ENCODE assay signal across 14 cellular contexts in genomic region chr20:41170386-41171105, GRCh38. TPM values are rescaled to one million over a fixed set of nuclear protein-coding genes. Genes with fewer than 3 reads are reported as not detected.
A peak's percentile ranks its signal among the peaks of the same experiment; 100 is the strongest.
DNase-seq lines count a peak whose midpoint lies in the region; ATAC-seq and TF ChIP-seq lines count a peak whose summit lies in the region.
"Had no signal": no experiment of that assay in that cellular context is flagged by ENCODE, and none has a peak within 500 bp of the region (broad histone marks: within the 10 kb centered on the region; RNA-seq: fewer than 3 reads in every experiment).

No MANE protein-coding gene starts in this region.

- H3K9me2 ChIP-seq in GM23338 (ENCODE audit: insufficient read depth): no peaks in the 10 kb centered on the region

- POLR2A ChIA-PET in CD8-positive, alpha-beta T cell (lab: Charles Lee): interaction anchor here (1.1 to 3.3 kb wide), 3 partner anchors 13 to 35 kb away, joined by 3 to 16 read pairs (median 3); no protein-coding TSS in a partner anchor

- H3F3A ChIP-seq in GM23338 (replicated peaks; ENCODE audit: low read depth): peaks cover 6% of the 10 kb centered on the region; the same call in 1 of the 2 replicates

- no peak for TF ChIP-seq CTCF in CD8-positive, alpha-beta T cell (IDR thresholded peaks at IDR 0.05)
- TF ChIP-seq CTCF in osteoblast (IDR thresholded peaks at IDR 0.05; ENCODE audit: extremely low read depth, low read depth, low read length): no peak
- no peak for TF ChIP-seq CTCF in GM23338 (conservative IDR thresholded peaks at IDR 0.05; ENCODE audit: low read depth in 2 of 2)

- H3K27me3 Mint-ChIP-seq in CD8-positive, alpha-beta T cell (ENCODE audit: low read depth): no peaks in the 10 kb centered on the region
- H3K27me3 Mint-ChIP-seq in T-helper 17 cell (no peaks in the 10 kb centered on the region), GM23338 (ENCODE audit: insufficient read depth, low read depth, poor library complexity) (peaks cover 15% of the 10 kb centered on the region)
- no peaks in the 10 kb centered on the region for H3K27me3 Mint-ChIP-seq in central memory CD8-positive, alpha-beta T cell
- H3K27me3 Mint-ChIP-seq in stimulated activated memory B cell treated with anti-CD40 and anti-IgM and Interleukin-4, amounts not matched to agents 10 μg/mL and 1 μg/mL and 100 μg/mL, for 72 hours: no peaks in the 10 kb centered on the region

- peaks cover 4% of the 10 kb centered on the region for H3K79me2 ChIP-seq in osteoblast (ENCODE audit: insufficient read depth, low read length)
- no peaks in the 10 kb centered on the region for H3K79me2 ChIP-seq in GM23338 (replicated peaks; ENCODE audit: insufficient read depth)

- H3K4me2 ChIP-seq in osteoblast (ENCODE audit: insufficient read depth, low read length) (no peak overlapping the region), GM23338 (no peak overlapping the region)

- peaks cover 91% of the 10 kb centered on the region for H3K36me3 ChIP-seq in CD8-positive, alpha-beta T cell (ENCODE audit: insufficient read depth, low read length)
- H3K36me3 ChIP-seq in osteoblast (ENCODE audit: insufficient read depth, low read length) (peaks cover 78% of the 10 kb centered on the region), SJCRH30 (peaks cover 91% of the 10 kb centered on the region), GM23338 (ENCODE audit: insufficient read depth) (peaks cover 30% of the 10 kb centered on the region)

- ATAC-seq in CD8-positive, alpha-beta T cell: no peak
- ATAC-seq in T-helper 17 cell (no peak), GM23338 (no peak)
- ATAC-seq in central memory CD8-positive, alpha-beta T cell (replicated peaks; ENCODE audit: extremely low read depth, poor library complexity, severe bottlenecking): no peak
- no peak for ATAC-seq in stimulated activated memory B cell treated with anti-CD40 and anti-IgM and Interleukin-4, amounts not matched to agents 10 μg/mL and 1 μg/mL and 100 μg/mL, for 72 hours
- ATAC-seq: left colon had no signal

- intact Hi-C loops in CD8-positive, alpha-beta T cell (cut with DNase I, micrococcal nuclease): loop anchor here in 1 of 2 experiments (5.0 kb wide), 1 partner anchor 33 kb away; the partner anchor contains the start of gene PLCG1

- peaks cover 42% of the 10 kb centered on the region for H3K4me1 ChIP-seq in CD8-positive, alpha-beta T cell (ENCODE audit: insufficient read depth, low read length)
- H3K4me1 ChIP-seq in osteoblast (ENCODE audit: insufficient read depth, low read length) (no peaks in the 10 kb centered on the region), SJCRH30 (no peaks in the 10 kb centered on the region), GM23338 (ENCODE audit: insufficient read depth) (no peaks in the 10 kb centered on the region)

- H3K4me1 Mint-ChIP-seq in CD8-positive, alpha-beta T cell (ENCODE audit: low read depth): peaks cover 50% of the 10 kb centered on the region
- H3K4me1 Mint-ChIP-seq in T-helper 17 cell: peaks cover 23% of the 10 kb centered on the region
- peaks cover 31% of the 10 kb centered on the region for H3K4me1 Mint-ChIP-seq in central memory CD8-positive, alpha-beta T cell
- no peaks in the 10 kb centered on the region; the same call in 2 of the 3 replicates for H3K4me1 Mint-ChIP-seq in GM23338
- peaks cover 16% of the 10 kb centered on the region for H3K4me1 Mint-ChIP-seq in stimulated activated memory B cell treated with anti-CD40 and anti-IgM and Interleukin-4, amounts not matched to agents 10 μg/mL and 1 μg/mL and 100 μg/mL, for 72 hours

- peaks cover 95% of the 10 kb centered on the region for H3K36me3 Mint-ChIP-seq in CD8-positive, alpha-beta T cell
- peaks cover 14% of the 10 kb centered on the region for H3K36me3 Mint-ChIP-seq in T-helper 17 cell (ENCODE audit: low read depth)
- peaks cover 56% of the 10 kb centered on the region for H3K36me3 Mint-ChIP-seq in central memory CD8-positive, alpha-beta T cell (ENCODE audit: insufficient read depth)
- peaks cover 93% of the 10 kb centered on the region for H3K36me3 Mint-ChIP-seq in GM23338 (ENCODE audit: low read depth)
- peaks cover 64% of the 10 kb centered on the region for H3K36me3 Mint-ChIP-seq in stimulated activated memory B cell treated with anti-CD40 and anti-IgM and Interleukin-4, amounts not matched to agents 10 μg/mL and 1 μg/mL and 100 μg/mL, for 72 hours

- H2AFZ ChIP-seq in osteoblast (ENCODE audit: low read length): no peak overlapping the region
- no peak overlapping the region for H2AFZ ChIP-seq in GM23338

- H3K4me3 Mint-ChIP-seq in CD8-positive, alpha-beta T cell: no peak overlapping the region
- no peak overlapping the region for H3K4me3 Mint-ChIP-seq in T-helper 17 cell
- no peak overlapping the region for H3K4me3 Mint-ChIP-seq in central memory CD8-positive, alpha-beta T cell
- H3K4me3 Mint-ChIP-seq in GM23338: no peak overlapping the region
- no peak overlapping the region for H3K4me3 Mint-ChIP-seq in stimulated activated memory B cell treated with anti-CD40 and anti-IgM and Interleukin-4, amounts not matched to agents 10 μg/mL and 1 μg/mL and 100 μg/mL, for 72 hours

- peaks cover 9% of the 10 kb centered on the region for H4K20me1 ChIP-seq in osteoblast (ENCODE audit: insufficient read depth, low read length)
- H4K20me1 ChIP-seq in GM23338 (replicated peaks; ENCODE audit: insufficient read depth): peaks cover 4% of the 10 kb centered on the region

- no peak overlapping the region for H3K4me3 ChIP-seq in CD8-positive, alpha-beta T cell (ENCODE audit: low read depth, low read length)
- H3K4me3 ChIP-seq in osteoblast (ENCODE audit: insufficient read depth, low read length) (no peak overlapping the region), SJCRH30 (no peak overlapping the region), GM23338 (no peak overlapping the region)
- H3K4me3 ChIP-seq: cardiac muscle cell had no signal

- H3K27me3 ChIP-seq in CD8-positive, alpha-beta T cell (ENCODE audit: insufficient read depth, low read length): no peaks in the 10 kb centered on the region
- no peaks in the 10 kb centered on the region for H3K27me3 ChIP-seq in osteoblast (ENCODE audit: insufficient read depth, low read length)
- no peaks in the 10 kb centered on the region for H3K27me3 ChIP-seq in SJCRH30
- no peaks in the 10 kb centered on the region for H3K27me3 ChIP-seq in GM23338 (ENCODE audit: insufficient read depth)
- H3K27me3 ChIP-seq: cardiac muscle cell had no signal

- no peaks in the 10 kb centered on the region for H3K9me3 ChIP-seq in CD8-positive, alpha-beta T cell (ENCODE audit: low read length)
- H3K9me3 ChIP-seq in T-helper 17 cell (ENCODE audit: control insufficient read depth, low read length, poor library complexity, severe bottlenecking): no peaks in the 10 kb centered on the region
- H3K9me3 ChIP-seq in osteoblast (ENCODE audit: low read depth, low read length): no peaks in the 10 kb centered on the region
- no peaks in the 10 kb centered on the region for H3K9me3 ChIP-seq in SJCRH30 (replicated peaks)

- peak in 2 of 7 experiments; percentile 1 to 44 for DNase-seq in CD8-positive, alpha-beta T cell
- peak in 1 of 3 donors; percentile 4 for DNase-seq in T-helper 17 cell
- DNase-seq in central memory CD8-positive, alpha-beta T cell (ENCODE audit: low spot score in 2 of 2): no peak
- peak; percentile 39 for DNase-seq in osteoblast (ENCODE audit: insufficient read length, low spot score, missing footprints)
- DNase-seq in SJCRH30: no peak
- DNase-seq in DMS53 treated with DMSO at 0.1 percent for 48 hours (lab: John Stamatoyannopoulos, UW; ENCODE audit: unreplicated experiment): no peak
- DNase-seq in GM23338 (ENCODE audit: low spot score): no peak
- DNase-seq: activated CD4-positive, alpha-beta T cell treated with anti-CD3 and anti-CD28 coated beads, Interleukin-2, amount 50 U/mL, for 1 hour; foreskin melanocyte; NCI-H1417 treated with DMSO at 0.1 percent for 48 hours; NCI-H774 had no signal

- CTCF ChIA-PET in CD8-positive, alpha-beta T cell (lab: Charles Lee): interaction anchor here (1.1 to 8.2 kb wide), 5 partner anchors 14 to 170 kb away, joined by 3 to 94 read pairs (median 58); partner anchors contain the start of gene LPIN3

- peak overlapping the region; percentile 20 for H3K27ac ChIP-seq in CD8-positive, alpha-beta T cell (ENCODE audit: low read depth, low read length)
- H3K27ac ChIP-seq in osteoblast (ENCODE audit: low read depth, low read length) (no peak overlapping the region), SJCRH30 (no peak overlapping the region), GM23338 (ENCODE audit: low read depth) (no peak overlapping the region)
- H3K27ac ChIP-seq: cardiac muscle cell had no signal

- peak overlapping the region; percentile 89 for H3K27ac Mint-ChIP-seq in CD8-positive, alpha-beta T cell
- H3K27ac Mint-ChIP-seq in T-helper 17 cell (peak overlapping the region; percentile 81), GM23338 (no peak overlapping the region)
- peak overlapping the region; percentile 45 for H3K27ac Mint-ChIP-seq in central memory CD8-positive, alpha-beta T cell (ENCODE audit: low read depth)
- no peak overlapping the region for H3K27ac Mint-ChIP-seq in stimulated activated memory B cell treated with anti-CD40 and anti-IgM and Interleukin-4, amounts not matched to agents 10 μg/mL and 1 μg/mL and 100 μg/mL, for 72 hours

- no peaks in the 10 kb centered on the region for H3K9me3 Mint-ChIP-seq in CD8-positive, alpha-beta T cell
- no peaks in the 10 kb centered on the region for H3K9me3 Mint-ChIP-seq in central memory CD8-positive, alpha-beta T cell
- no peaks in the 10 kb centered on the region; the same call in 2 of the 3 replicates for H3K9me3 Mint-ChIP-seq in GM23338
- no peaks in the 10 kb centered on the region for H3K9me3 Mint-ChIP-seq in stimulated activated memory B cell treated with anti-CD40 and anti-IgM and Interleukin-4, amounts not matched to agents 10 μg/mL and 1 μg/mL and 100 μg/mL, for 72 hours

TF ChIP-seq in GM23338, 12 proteins besides CTCF, POLR2A, EP300 and RAD21 (continues in another document):
- no peak for TF ChIP-seq STAT1 (IDR thresholded peaks at IDR 0.05; ENCODE audit: unreplicated experiment)
- TF ChIP-seq JUNB (IDR thresholded peaks at IDR 0.05; ENCODE audit: unreplicated experiment): no peak
- TF ChIP-seq NANOG (IDR thresholded peaks at IDR 0.05; ENCODE audit: borderline replicate concordance): no peak
- no peak for TF ChIP-seq EZH2 (IDR thresholded peaks at IDR 0.05; ENCODE audit: low read depth, unreplicated experiment)

RNA-seq across cellular contexts. Expression of gene PLCG1, which starts 33.2 kb away (rescaled TPM):
- total RNA-seq in CD8-positive, alpha-beta T cell: 100 to 1,000 TPM; 335 to 366 TPM
- total RNA-seq in T-helper 17 cell: 100 to 1,000 TPM; 420 to 428 TPM
- 72.4 and 73.7 TPM in 2 replicates for total RNA-seq in osteoblast
- 163 and 196 TPM in 2 replicates for total RNA-seq in SJCRH30 (2014; rRNA removed; shearing (Covaris generic))
- total RNA-seq in GM23338 (2014; rRNA removed; shearing (Covaris generic)): 174 and 206 TPM in 2 replicates
- 23.8 and 27.4 TPM in 2 replicates for polyA plus RNA-seq in GM23338 (2016; fragmentation: Nextera tagmentation; extraction: Ambion mirVana)

Comparison
In these comparisons a context has a peak if more than half of its experiments do, and no peak if none do; other contexts are left out.
1. H3K27ac Mint-ChIP-seq: peak in CD8-positive, alpha-beta T cell (single experiment), T-helper 17 cell (single experiment) and central memory CD8-positive, alpha-beta T cell (single experiment); none in GM23338 (single experiment) and stimulated activated memory B cell treated with anti-CD40 and anti-IgM and Interleukin-4, amounts not matched to agents 10 μg/mL and 1 μg/mL and 100 μg/mL, for 72 hours (single experiment).